12 cellular contexts compared by ENCODE assay signal in genomic region chr13:48437381-48437780, GRCh38. TPM values are rescaled to one million over a fixed set of nuclear protein-coding genes. Genes with fewer than 3 reads are reported as not detected.
DNase-seq lines count a peak whose midpoint lies in the region; ATAC-seq and TF ChIP-seq lines count a peak whose summit lies in the region.
"Had no signal": no experiment of that assay in that cellular context is flagged by ENCODE, and none has a peak within 500 bp of the region (broad histone marks: within the 10 kb centered on the region; RNA-seq: fewer than 3 reads in every experiment).

No MANE protein-coding gene starts in this region.

- no peaks in the 10 kb centered on the region for H3K27me3 ChIP-seq in mammary epithelial cell (ENCODE audit: insufficient read depth, low read length)

- peaks cover 10% of the 10 kb centered on the region for H3K4me1 ChIP-seq in mammary epithelial cell (ENCODE audit: insufficient read depth, low read length)

- no peak overlapping the region for H3K9ac ChIP-seq in mammary epithelial cell (ENCODE audit: insufficient read depth, low read length)

- H3K9me3 ChIP-seq in mammary epithelial cell (replicated peaks; ENCODE audit: insufficient read depth, low read length): no peaks in the 10 kb centered on the region

- peaks cover 1% of the 10 kb centered on the region for H3K36me3 ChIP-seq in mammary epithelial cell (ENCODE audit: insufficient read depth, low read length)

- CTCF ChIA-PET in mammary epithelial cell (lab: Charles Lee; ENCODE audit: low non-redundant PET): no interaction called here

- in situ Hi-C loops in mammary epithelial cell (cut with MboI; ENCODE audit: low sequenced_read_pairs in 2 of 2): no loop called here

- ATAC-seq in left cardiac atrium (peak; percentile 94 to 97), HG02938 (IDR thresholded peaks at IDR 0.05; ENCODE audit: unreplicated experiment) (no peak)

- H3K27ac ChIP-seq in mammary epithelial cell (ENCODE audit: insufficient read depth, low read depth, low read length): no peak overlapping the region

- BruUV-seq in mammary epithelial cell (replicated peaks; lab: Mats Ljungman, UMichigan): no TSS peak

- no peak for TF ChIP-seq CTCF in mammary epithelial cell (conservative IDR thresholded peaks at IDR 0.05 in 1 of 2, IDR thresholded peaks at IDR 0.05 in 1 of 2; ENCODE audit: extremely low read depth in 1 of 2, insufficient read depth in 1 of 2, low read depth in 1 of 2, low read length in 2 of 2)

- peak overlapping the region; percentile 52 for H3K4me2 ChIP-seq in mammary epithelial cell (ENCODE audit: insufficient read depth, low read depth, low read length)

- H3K4me3 ChIP-seq in mammary epithelial cell (replicated peaks in 1 of 3; ENCODE audit: insufficient read depth in 1 of 3, low read depth in 2 of 3, low read length in 3 of 3): no peak overlapping the region
- no peak overlapping the region for H3K4me3 ChIP-seq in skeletal muscle cell (ENCODE audit: low read depth, low read length)

- peaks cover 7% of the 10 kb centered on the region for H3K79me2 ChIP-seq in mammary epithelial cell (ENCODE audit: insufficient read depth, low read length)

- dilution Hi-C loops in mammary epithelial cell (cut with HindIII; ENCODE audit: low sequenced_read_pairs): no loop called here

- 45% methylated on average over 3 of the region's 3 CpGs for WGBS in mammary epithelial cell (ENCODE audit: low coverage, missing lambda C conversion rate)

- H4K20me1 ChIP-seq in mammary epithelial cell (ENCODE audit: insufficient read depth, low read length): no peaks in the 10 kb centered on the region

- DNase-seq in EH (ENCODE audit: low read depth): peak; percentile 22
- DNase-seq in mammary epithelial cell: no peak
- peak; percentile 68 for DNase-seq in left cardiac atrium
- peak; percentile 36 for DNase-seq in skeletal muscle cell (ENCODE audit: low read depth)
- DNase-seq in NCI-H1105 (lab: John Stamatoyannopoulos, UW): no peak
- DNase-seq in activated CD4-positive, alpha-beta T cell treated with anti-CD3 and anti-CD28 coated beads, Interleukin-2, amount 50 U/mL, for 1 hour: no peak
- DNase-seq in DMS153 treated with DMSO at 0.1 percent for 48 hours (lab: John Stamatoyannopoulos, UW; ENCODE audit: unreplicated experiment): no peak
- DNase-seq: DMS53; effector CD8-positive, alpha-beta T cell; H7; T-helper 2 cell had no signal

- intact Hi-C loops in mammary epithelial cell (cut with micrococcal nuclease) (no loop called here), left cardiac atrium (cut with DNase I) (no loop called here)

- no peak overlapping the region for H2AFZ ChIP-seq in mammary epithelial cell (ENCODE audit: low read depth, low read length)

RNA-seq across cellular contexts. Expression of gene LPAR6, which starts 24.5 kb away (rescaled TPM):
- total RNA-seq in mammary epithelial cell (10 to 100 TPM in 1 of 2 donors, 1 to 10 TPM in 1; 7.9 to 17.2 TPM), left cardiac atrium (10 to 100 TPM; 13.5 to 15.0 TPM)
- 2.9 TPM for polyA plus RNA-seq in mammary epithelial cell
- polyA minus RNA-seq in mammary epithelial cell: 1.0 TPM

Comparison
In these comparisons a context has a peak if more than half of its experiments do, and no peak if none do; other contexts are left out.
1. DNase-seq: peak in EH (single experiment), left cardiac atrium (single experiment) and skeletal muscle cell (single experiment); none in mammary epithelial cell (single experiment), NCI-H1105 (single experiment), activated CD4-positive, alpha-beta T cell treated with anti-CD3 and anti-CD28 coated beads, Interleukin-2, amount 50 U/mL, for 1 hour (single experiment) and DMS153 treated with DMSO at 0.1 percent for 48 hours (single experiment).